Comparison of ENCODE assay signal across 22 cellular contexts in the genomic region with DNA sequence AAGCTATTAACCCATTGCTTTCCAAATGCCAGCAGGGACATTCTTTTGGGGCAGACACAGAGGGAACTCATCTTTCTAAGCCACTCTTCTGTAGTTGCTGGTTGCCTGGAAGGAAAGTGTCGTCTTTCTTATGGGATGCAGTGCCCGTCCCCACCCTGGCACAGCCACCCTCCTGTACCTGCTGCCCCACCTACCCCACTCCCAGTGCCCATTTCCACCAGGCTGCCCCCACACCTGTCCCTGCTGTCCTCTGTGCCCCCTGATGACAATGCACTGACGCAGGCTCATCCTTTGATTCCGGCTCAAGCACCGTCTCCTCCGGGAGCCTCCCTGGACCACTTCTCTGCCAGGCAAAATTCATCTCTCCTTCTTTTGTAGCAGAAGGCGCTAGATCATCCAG.
"Had no signal": no experiment of that assay in that cellular context is flagged by ENCODE, and none has a peak within 500 bp of the region (broad histone marks: within the 10 kb centered on the region; RNA-seq: fewer than 3 reads in every experiment).

No MANE protein-coding gene starts in this region.

- H3K36me3 ChIP-seq: adrenal gland had no signal

- H3K4me3 ChIP-seq: adrenal gland, body of pancreas had no signal

- H3K27me3 ChIP-seq: adrenal gland, body of pancreas had no signal

- H3K4me1 ChIP-seq: adrenal gland, body of pancreas had no signal

- H3K9me3 ChIP-seq: adrenal gland, body of pancreas had no signal

- H3K27ac ChIP-seq: adrenal gland, body of pancreas had no signal

- DNase-seq: activated CD4-positive, alpha-beta memory T cell treated with anti-CD3 and anti-CD28 coated beads, Interleukin-2, amount 10 ng/mL, durations not matched to agents 7 days and 5 days; activated CD4-positive, alpha-beta T cell treated with anti-CD3 and anti-CD28 coated beads for 1 hour; activated CD4-positive, alpha-beta T cell treated with anti-CD3 and anti-CD28 coated beads for 4 hours; activated CD4-positive, alpha-beta T cell treated with anti-CD3 and anti-CD28 coated beads, Interleukin-2, amount 10 ng/mL, durations not matched to agents 7 days and 5 days; activated CD4-positive, alpha-beta T cell treated with anti-CD3 and anti-CD28 coated beads, Interleukin-2, amount 50 U/mL, for 4 hours; activated effector memory CD4-positive, alpha-beta T cell treated with Interleukin-2 at 50 U/mL for 16 hours; activated naive CD4-positive, alpha-beta T cell treated with anti-CD3 and anti-CD28 coated beads for 36 hours; activated naive CD8-positive, alpha-beta T cell treated with anti-CD3 and anti-CD28 coated beads for 36 hours; activated naive CD8-positive, alpha-beta T cell treated with anti-CD3 and anti-CD28 coated beads, Interleukin-2, amount 50 U/mL, for 24 hours; activated T-cell treated with anti-CD3 and anti-CD28 coated beads, Interleukin-2, amount 50 U/mL, for 4 hours; adrenal gland; amygdala; aorta; body of pancreas; caudate nucleus; cortex of kidney; dermis blood vessel endothelial cell; effector CD8-positive, alpha-beta T cell; foreskin fibroblast; T-helper 1 cell; T-helper 17 cell; T1000 had no signal
